27 cellular contexts compared by ENCODE assay signal in the genomic region with DNA sequence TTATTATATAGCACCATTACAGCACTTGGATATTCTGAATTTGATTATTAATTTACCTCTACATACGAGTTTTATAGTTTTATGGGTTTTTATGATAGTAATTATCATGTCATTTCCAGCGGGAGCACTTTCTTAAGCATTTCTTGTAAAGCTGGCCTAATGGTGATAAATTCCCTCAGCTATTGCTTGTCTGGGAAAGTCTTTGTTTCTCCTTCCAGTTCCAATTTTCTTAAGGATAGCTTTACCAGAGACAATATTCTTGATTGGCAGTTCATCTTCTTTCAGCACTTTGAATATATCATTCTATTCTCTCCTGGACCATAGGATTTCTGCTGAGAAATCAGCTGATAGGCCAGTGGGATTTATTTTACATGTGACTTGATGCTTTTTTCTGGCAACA.
"Had no signal": no experiment of that assay in that cellular context is flagged by ENCODE, and none has a peak within 500 bp of the region (broad histone marks: within the 10 kb centered on the region; RNA-seq: fewer than 3 reads in every experiment).

No MANE protein-coding gene starts in this region.

- H3K27ac ChIP-seq: stomach, suprapubic skin, testis, thoracic aorta, thyroid gland, tibial artery, tibial nerve, transverse colon, upper lobe of left lung, upper lobe of right lung, uterus, vagina had no signal

- FAIRE-seq: urothelium cell line had no signal

- ATAC-seq: stimulated activated effector memory CD8-positive, alpha-beta T cell treated with anti-CD3 and anti-CD28 coated beads, Interleukin-12 subunit alpha, Interleukin-12 subunit beta, amount 100 ng/mL, for 72 hours; stimulated activated memory B cell treated with anti-CD40 and anti-IgM and Interleukin-4, amounts not matched to agents 10 μg/mL and 1 μg/mL and 100 μg/mL, for 72 hours; stimulated activated naive B cell treated with anti-CD40 and anti-IgM and Interleukin-4, amounts not matched to agents 10 μg/mL and 1 μg/mL and 100 μg/mL, for 72 hours; stimulated activated naive CD8-positive, alpha-beta T cell treated with anti-CD3 and anti-CD28 coated beads, Interleukin-15, amount 100 ng/mL, for 72 hours; stimulated activated naive CD8-positive, alpha-beta T cell treated with anti-CD3 and anti-CD28 coated beads, Interleukin-15, Interleukin-2, amounts not matched to agents 100 U/mL and 50 U/mL, for 24 hours; upper lobe of right lung had no signal

- H3K4me1 ChIP-seq: stomach, suprapubic skin, testis, thyroid gland, tibial artery, tibial nerve, transverse colon, upper lobe of left lung, upper lobe of right lung, uterus, vagina had no signal

- H3K4me3 ChIP-seq: stomach, suprapubic skin, testis, thoracic aorta, thyroid gland, tibial artery, tibial nerve, transverse colon, upper lobe of left lung, upper lobe of right lung, uterus, vagina had no signal

- H3K36me3 ChIP-seq: stomach, suprapubic skin, thoracic aorta, thyroid gland, tibial nerve, transverse colon, upper lobe of left lung, upper lobe of right lung, uterus, vagina had no signal

- DNase-seq: stimulated activated CD4-positive, alpha-beta T cell treated with anti-CD3 and anti-CD28 coated beads, Interleukin-2, amount 100 ng/mL, for 48 hours; stimulated activated CD4-positive, alpha-beta T cell treated with anti-CD3 and anti-CD28 coated beads, Interleukin-4, amount 100 ng/mL, for 1 hour; stimulated activated CD4-positive, alpha-beta T cell treated with anti-CD3 and anti-CD28 coated beads, Interleukin-4, amount 100 ng/mL, for 24 hours; stimulated activated CD4-positive, alpha-beta T cell treated with anti-CD3 and anti-CD28 coated beads, Interleukin-4, amount 100 ng/mL, for 4 hours; stimulated activated CD8-positive, alpha-beta memory T cell treated with anti-CD3 and anti-CD28 coated beads, Interleukin-4, amount 100 ng/mL, for 48 hours; stimulated activated naive B cell treated with anti-CD40 and anti-IgM and Interleukin-4, amounts not matched to agents 10 μg/mL and 1 μg/mL and 100 μg/mL, for 72 hours; stimulated activated naive CD4-positive, alpha-beta T cell; stimulated activated naive CD4-positive, alpha-beta T cell treated with Interleukin-2 at 50 U/mL for 16 hours; stimulated activated naive CD8-positive, alpha-beta T cell treated with anti-CD3 and anti-CD28 coated beads, Interleukin-15, amount 100 ng/mL, for 72 hours; stimulated activated naive CD8-positive, alpha-beta T cell treated with anti-CD3 and anti-CD28 coated beads, Interleukin-15, Interleukin-2, amounts not matched to agents 100 U/mL and 50 U/mL, for 24 hours; stomach; substantia nigra; testis; thyroid gland; tibial artery; transverse colon; trophoblast cell; upper lobe of left lung; upper lobe of right lung; uterus had no signal

- H3K27me3 ChIP-seq: stomach, suprapubic skin, testis, thyroid gland, tibial artery, tibial nerve, transverse colon, upper lobe of left lung, upper lobe of right lung, uterus, vagina had no signal

- H3K9me3 ChIP-seq: thyroid gland had no signal
